17 cellular contexts compared by ENCODE assay signal in the genomic region with DNA sequence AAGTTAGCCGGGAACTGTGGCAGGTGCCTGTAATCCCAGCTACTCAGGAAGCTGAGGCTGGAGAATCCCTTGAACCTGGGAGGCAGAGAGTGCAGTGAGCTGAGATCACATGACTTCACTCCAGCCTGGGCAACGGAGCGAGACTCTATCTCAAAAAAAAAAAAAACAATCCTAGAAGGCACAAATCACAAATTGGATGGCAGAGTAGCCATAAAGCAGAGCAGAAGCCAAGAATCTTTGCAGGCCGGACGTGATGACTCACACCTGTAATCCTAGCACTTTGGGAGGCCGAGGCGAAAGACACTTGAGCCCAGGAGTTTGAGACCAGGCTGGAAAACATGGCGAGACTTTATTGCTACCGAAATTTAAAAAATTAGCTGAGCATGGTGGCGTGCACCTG. TPM values are rescaled to one million over a fixed set of nuclear protein-coding genes. Genes with fewer than 3 reads are reported as not detected.
DNase-seq lines count a peak whose midpoint lies in the region; ATAC-seq and TF ChIP-seq lines count a peak whose summit lies in the region.
"Had no signal": no experiment of that assay in that cellular context is flagged by ENCODE, and none has a peak within 500 bp of the region (broad histone marks: within the 10 kb centered on the region; RNA-seq: fewer than 3 reads in every experiment).

No MANE protein-coding gene starts in this region.

- H3K36me3 Mint-ChIP-seq in neural progenitor cell = no peaks in the 10 kb centered on the region

- DNase-seq in GM04504 (ENCODE audit: low read depth) (peak; percentile 10), NCI-H460 (ENCODE audit: extremely low read depth, low read depth) (peak; percentile 9), astrocyte of the spinal cord (ENCODE audit: low read depth, low spot score) (peak; percentile 25), neural progenitor cell (ENCODE audit: low spot score) (no peak), testis (no peak)
- DNase-seq: activated CD4-positive, alpha-beta T cell treated with anti-CD3 and anti-CD28 coated beads, Interleukin-2, amount 50 U/mL, for 1 hour; C1 segment of cervical spinal cord; caudate nucleus; hypothalamus; Kasumi-1; lower lobe of right lung; NCI-H2107; nephron progenitor cell had no signal

- no peak overlapping the region for H3K4me3 Mint-ChIP-seq in neural progenitor cell
- H3K4me3 Mint-ChIP-seq: nephron progenitor cell; T-helper 2 cell treated with Interferon-gamma antibody and Interleukin-4, amounts not matched to agents 5 μg/mL and 100 μg/mL, for 36 hours had no signal

- no peak for ATAC-seq in GM18505 (IDR thresholded peaks at IDR 0.05; ENCODE audit: unreplicated experiment)
- no peak for ATAC-seq in GM21360 (IDR thresholded peaks at IDR 0.05; ENCODE audit: unreplicated experiment)
- no peak for ATAC-seq in GM19463 (IDR thresholded peaks at IDR 0.05; ENCODE audit: unreplicated experiment)
- ATAC-seq: lower lobe of right lung had no signal

- H3K4me3 ChIP-seq in astrocyte of the spinal cord (ENCODE audit: low read depth, low read length) (no peak overlapping the region), neural progenitor cell (no peak overlapping the region), testis (no peak overlapping the region)
- H3K4me3 ChIP-seq: lower lobe of right lung had no signal

- H3K27ac Mint-ChIP-seq in neural progenitor cell = peak overlapping the region; percentile 57
- H3K27ac Mint-ChIP-seq: nephron progenitor cell; T-helper 2 cell treated with Interferon-gamma antibody and Interleukin-4, amounts not matched to agents 5 μg/mL and 100 μg/mL, for 36 hours had no signal

- H3K79me2 ChIP-seq in neural progenitor cell (ENCODE audit: low read depth) = no peaks in the 10 kb centered on the region

- no peaks in the 10 kb centered on the region for H3F3A ChIP-seq in neural progenitor cell (ENCODE audit: low read depth)

- no peaks in the 10 kb centered on the region for H3K36me3 ChIP-seq in neural progenitor cell
- H3K36me3 ChIP-seq in testis (ENCODE audit: low read depth, missing control alignments) = no peaks in the 10 kb centered on the region
- H3K36me3 ChIP-seq: lower lobe of right lung had no signal

- WGBS in testis, 2 donors = 87 to 88% methylated on average over 10 of the region's 10 CpGs

- H3K9me3 ChIP-seq in neural progenitor cell (ENCODE audit: low read depth) (no peaks in the 10 kb centered on the region), testis (no peaks in the 10 kb centered on the region)
- H3K9me3 ChIP-seq: lower lobe of right lung had no signal

- peaks cover 2% of the 10 kb centered on the region for H3K27me3 Mint-ChIP-seq in neural progenitor cell (ENCODE audit: insufficient read depth, low read depth)

- H3K4me2 ChIP-seq in neural progenitor cell = no peak overlapping the region

- in situ Hi-C loops in astrocyte of the spinal cord (cut with HindIII; ENCODE audit: low sequenced_read_pairs) = no loop called here

- no peak overlapping the region for H3K9ac ChIP-seq in neural progenitor cell

- intact Hi-C loops in testis (cut with DNase I; ENCODE audit: low total_unique reads) = no loop called here

- H4K20me1 ChIP-seq in neural progenitor cell (ENCODE audit: low read depth) = no peaks in the 10 kb centered on the region

- TF ChIP-seq CTCF in astrocyte of the spinal cord (IDR thresholded peaks at IDR 0.05; ENCODE audit: low read depth, low read length) (no peak), neural progenitor cell (IDR thresholded peaks at IDR 0.05) (no peak), testis (IDR thresholded peaks at IDR 0.05) (no peak)

- H2AFZ ChIP-seq in neural progenitor cell (replicated peaks) = no peak overlapping the region

- TF ChIP-seq POLR2A in GM18505 (IDR thresholded peaks at IDR 0.05; ENCODE audit: borderline replicate concordance, extremely low read depth, insufficient read depth, insufficient read length) (no peak), testis (IDR thresholded peaks at IDR 0.05) (no peak)

- no peaks in the 10 kb centered on the region for H3K27me3 ChIP-seq in neural progenitor cell
- H3K27me3 ChIP-seq in testis = no peaks in the 10 kb centered on the region

- H3K27ac ChIP-seq in neural progenitor cell (no peak overlapping the region), testis (no peak overlapping the region)
- H3K27ac ChIP-seq: lower lobe of right lung had no signal

- no peaks in the 10 kb centered on the region for H3K4me1 Mint-ChIP-seq in neural progenitor cell
- H3K4me1 Mint-ChIP-seq: nephron progenitor cell had no signal

- H3K9me3 Mint-ChIP-seq in neural progenitor cell = no peaks in the 10 kb centered on the region
- H3K9me3 Mint-ChIP-seq: T-helper 2 cell treated with Interferon-gamma antibody and Interleukin-4, amounts not matched to agents 5 μg/mL and 100 μg/mL, for 36 hours had no signal

- H3K4me1 ChIP-seq in neural progenitor cell = no peaks in the 10 kb centered on the region
- no peaks in the 10 kb centered on the region for H3K4me1 ChIP-seq in testis
- H3K4me1 ChIP-seq: lower lobe of right lung had no signal

RNA-seq across cellular contexts. Expression of a gene that starts 9.2 kb away (rescaled TPM):
- total RNA-seq in NCI-H460 (2014; rRNA removed; shearing (Covaris generic)) = 54.7 and 57.3 TPM in 2 replicates
- polyA plus RNA-seq in NCI-H460 (2014; cell fraction: nucleus; rRNA removed) = 46.2 and 72.1 TPM in 2 replicates
- total RNA-seq in neural progenitor cell (ENCODE audit: low replicate concordance) = 65.2 and 87.2 TPM in 2 replicates
- 10 to 100 TPM; 85.3 to 88.7 TPM for total RNA-seq in testis
- polyA plus RNA-seq in testis (ENCODE audit: insufficient read depth, low read depth, low replicate concordance) = 59.4 TPM

Comparison
In these comparisons a context has a peak if more than half of its experiments do, and no peak if none do; other contexts are left out.
1. DNase-seq: peak in GM04504 (single experiment), NCI-H460 (single experiment) and astrocyte of the spinal cord (single experiment); none in neural progenitor cell (single experiment) and testis (single experiment).